10 cellular contexts compared by ENCODE assay signal in genomic region chr16:5117300-5118087, GRCh38. TPM values are rescaled to one million over a fixed set of nuclear protein-coding genes. Genes with fewer than 3 reads are reported as not detected.
A peak's percentile ranks its signal among the peaks of the same experiment; 100 is the strongest.
DNase-seq lines count a peak whose midpoint lies in the region; ATAC-seq and TF ChIP-seq lines count a peak whose summit lies in the region.
"Not testable (repeated sequence)": the region's sequence is repeated elsewhere in the genome, so short reads cannot be mapped to it uniquely, and the experiment has no call there.
"Had no signal": no experiment of that assay in that cellular context is flagged by ENCODE, and none has a peak within 500 bp of the region (broad histone marks: within the 10 kb centered on the region; RNA-seq: fewer than 3 reads in every experiment).

No MANE protein-coding gene starts in this region.

- H3K27ac ChIP-seq in CD8-positive, alpha-beta T cell (ENCODE audit: low read depth, low read length); lung (ENCODE audit: low read depth in 1 of 2, low read length in 1 of 2): not testable (repeated sequence)

- POLR2A ChIA-PET in CD8-positive, alpha-beta T cell (lab: Charles Lee): not testable (repeated sequence)

- not testable (repeated sequence) for H3K4me3 Mint-ChIP-seq in CD8-positive, alpha-beta T cell
- H3K4me3 Mint-ChIP-seq in activated T-helper 17 cell treated with anti-CD3 and anti-CD28 coated beads, Interleukin-2, amount 50 U/mL, for 72 hours: peak overlapping the region; percentile 41
- peak overlapping the region in 1 of 2 donors; percentile 40 for H3K4me3 Mint-ChIP-seq in effector memory CD8-positive, alpha-beta T cell
- H3K4me3 Mint-ChIP-seq in stimulated activated effector memory CD8-positive, alpha-beta T cell treated with anti-CD3 and anti-CD28 coated beads, Interleukin-12 subunit alpha, Interleukin-12 subunit beta, amount 100 ng/mL, for 72 hours: peak overlapping the region; percentile 15

- 14 to 17% methylated on average over 20 of the region's 20 CpGs for WGBS in lung, 2 donors

- H3K4me3 ChIP-seq in CD8-positive, alpha-beta T cell (ENCODE audit: low read depth, low read length); Jurkat, Clone E6-1 (ENCODE audit: low read length); lung: not testable (repeated sequence)

- H3K36me3 Mint-ChIP-seq in CD8-positive, alpha-beta T cell; activated T-helper 17 cell treated with anti-CD3 and anti-CD28 coated beads, Interleukin-2, amount 50 U/mL, for 72 hours (ENCODE audit: low read depth); effector memory CD8-positive, alpha-beta T cell (ENCODE audit: insufficient read depth); stimulated activated effector memory CD8-positive, alpha-beta T cell treated with anti-CD3 and anti-CD28 coated beads, Interleukin-12 subunit alpha, Interleukin-12 subunit beta, amount 100 ng/mL, for 72 hours: not testable (repeated sequence)

- intact Hi-C loops in CD8-positive, alpha-beta T cell (cut with DNase I, micrococcal nuclease): loop anchor here in 1 of 2 experiments (1.0 kb wide), 1 partner anchor 19 kb away; no protein-coding TSS in a partner anchor

- not testable (repeated sequence) for H3K4me1 ChIP-seq in CD8-positive, alpha-beta T cell (ENCODE audit: insufficient read depth, low read length); lung (ENCODE audit: control insufficient read depth in 2 of 2, insufficient read depth in 2 of 2, low read length in 2 of 2)

- TF ChIP-seq CTCF in CD8-positive, alpha-beta T cell (IDR thresholded peaks at IDR 0.05); lung (IDR thresholded peaks at IDR 0.05; ENCODE audit: control extremely low read depth, extremely low read depth): not testable (repeated sequence)

- peak overlapping the region; percentile 46 for H3K27ac Mint-ChIP-seq in CD8-positive, alpha-beta T cell
- H3K27ac Mint-ChIP-seq in activated T-helper 17 cell treated with anti-CD3 and anti-CD28 coated beads, Interleukin-2, amount 50 U/mL, for 72 hours: peak overlapping the region; percentile 75
- H3K27ac Mint-ChIP-seq in effector memory CD8-positive, alpha-beta T cell: peak overlapping the region in 1 of 2 donors; percentile 4
- H3K27ac Mint-ChIP-seq in stimulated activated effector memory CD8-positive, alpha-beta T cell treated with anti-CD3 and anti-CD28 coated beads, Interleukin-12 subunit alpha, Interleukin-12 subunit beta, amount 100 ng/mL, for 72 hours: not testable (repeated sequence)

- not testable (repeated sequence) for H3K9me3 Mint-ChIP-seq in CD8-positive, alpha-beta T cell; activated T-helper 17 cell treated with anti-CD3 and anti-CD28 coated beads, Interleukin-2, amount 50 U/mL, for 72 hours; effector memory CD8-positive, alpha-beta T cell; stimulated activated effector memory CD8-positive, alpha-beta T cell treated with anti-CD3 and anti-CD28 coated beads, Interleukin-12 subunit alpha, Interleukin-12 subunit beta, amount 100 ng/mL, for 72 hours

- H3K9me3 ChIP-seq in CD8-positive, alpha-beta T cell (ENCODE audit: low read length); lung (ENCODE audit: control insufficient read depth in 2 of 2, insufficient read depth in 1 of 2, low read length in 1 of 2): not testable (repeated sequence)

- H3K36me3 ChIP-seq in CD8-positive, alpha-beta T cell (ENCODE audit: insufficient read depth, low read length); lung (ENCODE audit: control insufficient read depth in 2 of 2, insufficient read depth in 2 of 2, low read length in 2 of 2): not testable (repeated sequence)

- H3K4me1 Mint-ChIP-seq in CD8-positive, alpha-beta T cell (ENCODE audit: low read depth): peaks cover 18% of the 10 kb centered on the region
- H3K4me1 Mint-ChIP-seq in activated T-helper 17 cell treated with anti-CD3 and anti-CD28 coated beads, Interleukin-2, amount 50 U/mL, for 72 hours: not testable (repeated sequence)
- peaks cover 12% of the 10 kb centered on the region in 2 donors for H3K4me1 Mint-ChIP-seq in effector memory CD8-positive, alpha-beta T cell (ENCODE audit: low read depth in 2 of 2)
- peaks cover 14% of the 10 kb centered on the region for H3K4me1 Mint-ChIP-seq in stimulated activated effector memory CD8-positive, alpha-beta T cell treated with anti-CD3 and anti-CD28 coated beads, Interleukin-12 subunit alpha, Interleukin-12 subunit beta, amount 100 ng/mL, for 72 hours

- peak; percentile 39 to 86 (median 71) for DNase-seq in CD8-positive, alpha-beta T cell
- DNase-seq in Jurkat, Clone E6-1 (ENCODE audit: low read depth, low spot score): peak; percentile 82
- DNase-seq in NCI-H2171 treated with DMSO at 0.1 percent for 48 hours (lab: John Stamatoyannopoulos, UW): peak; percentile 95
- DNase-seq in T-helper 1 cell: peak in 3 of 5 donors; percentile 25 to 39 (median 29)
- DNase-seq in effector memory CD8-positive, alpha-beta T cell: peak; percentile 41 to 55 (median 44)
- peak; percentile 57 for DNase-seq in lung (ENCODE audit: low spot score)
- DNase-seq in stimulated activated effector memory CD8-positive, alpha-beta T cell treated with anti-CD3 and anti-CD28 coated beads, Interleukin-12 subunit alpha, Interleukin-12 subunit beta, amount 100 ng/mL, for 72 hours (ENCODE audit: low spot score in 2 of 2): not testable (repeated sequence)

- not testable (repeated sequence) for H3K27me3 ChIP-seq in CD8-positive, alpha-beta T cell (ENCODE audit: insufficient read depth, low read length); lung (ENCODE audit: control insufficient read depth, insufficient read depth)

- H3K27me3 Mint-ChIP-seq in CD8-positive, alpha-beta T cell (ENCODE audit: low read depth): peaks cover 30% of the 10 kb centered on the region
- H3K27me3 Mint-ChIP-seq in activated T-helper 17 cell treated with anti-CD3 and anti-CD28 coated beads, Interleukin-2, amount 50 U/mL, for 72 hours: peaks cover 11% of the 10 kb centered on the region
- peaks cover 58 to 81% of the 10 kb centered on the region in 2 donors for H3K27me3 Mint-ChIP-seq in effector memory CD8-positive, alpha-beta T cell

- CTCF ChIA-PET in CD8-positive, alpha-beta T cell (lab: Charles Lee): not testable (repeated sequence)

- ATAC-seq in CD8-positive, alpha-beta T cell: peak; percentile 69
- not testable (repeated sequence) for ATAC-seq in activated T-helper 17 cell treated with anti-CD3 and anti-CD28 coated beads, Interleukin-2, amount 50 U/mL, for 72 hours (replicated peaks); lung (ENCODE audit: insufficient read depth, low FRiP score); stimulated activated effector memory CD8-positive, alpha-beta T cell treated with anti-CD3 and anti-CD28 coated beads, Interleukin-12 subunit alpha, Interleukin-12 subunit beta, amount 100 ng/mL, for 72 hours
- ATAC-seq in effector memory CD8-positive, alpha-beta T cell (replicated peaks): peak; percentile 51

RNA-seq across cellular contexts. Expression of gene EEF2KMT, which starts 19.9 kb away (rescaled TPM):
- total RNA-seq in CD8-positive, alpha-beta T cell: 1 to 10 TPM; 2.4 TPM
- 32.1 TPM for polyA plus RNA-seq in Jurkat, Clone E6-1 (2012; ENCODE audit: insufficient read depth, insufficient read length)
- total RNA-seq in activated T-helper 17 cell treated with anti-CD3 and anti-CD28 coated beads, Interleukin-2, amount 50 U/mL, for 72 hours: 10 to 100 TPM in 1 of 2 donors, 1 to 10 TPM in 1; 7.3 to 11.7 TPM
- 10 to 100 TPM in 1 of 2 donors, 1 to 10 TPM in 1; 3.4 to 13.8 TPM for total RNA-seq in lung
- polyA plus RNA-seq in lung: 10 to 100 TPM in 1 of 2 donors, 1 to 10 TPM in 1; 6.6 to 14.2 TPM

RNA-seq across cellular contexts. Expression of gene ALG1, which starts 45.9 kb away (rescaled TPM):
- 10 to 100 TPM in 1 of 2 experiments, 1 to 10 TPM in 1; 7.9 to 10.9 TPM for total RNA-seq in CD8-positive, alpha-beta T cell
- polyA plus RNA-seq in Jurkat, Clone E6-1 (2012; ENCODE audit: insufficient read depth, insufficient read length): 23.5 TPM
- 10 to 100 TPM; 15.1 to 38.1 TPM for total RNA-seq in activated T-helper 17 cell treated with anti-CD3 and anti-CD28 coated beads, Interleukin-2, amount 50 U/mL, for 72 hours
- total RNA-seq in lung: 10 to 100 TPM; 19.6 to 31.7 TPM
- 10 to 100 TPM; 21.2 to 27.3 TPM for polyA plus RNA-seq in lung

RNA-seq across cellular contexts. Expression of gene C16orf89, which starts 51.7 kb away (rescaled TPM):
- total RNA-seq in CD8-positive, alpha-beta T cell: not detected
- not detected for polyA plus RNA-seq in Jurkat, Clone E6-1 (2012; ENCODE audit: insufficient read depth, insufficient read length)
- total RNA-seq in activated T-helper 17 cell treated with anti-CD3 and anti-CD28 coated beads, Interleukin-2, amount 50 U/mL, for 72 hours: not detected
- total RNA-seq in lung: 100 to 1,000 TPM in 1 of 2 donors, 10 to 100 TPM in 1; 93.1 to 101 TPM
- polyA plus RNA-seq in lung: 100 to 1,000 TPM in 1 of 2 donors, 10 to 100 TPM in 1; 39.2 to 356 TPM
- total RNA-seq: dermis microvascular lymphatic vessel endothelial cell; natural killer cell treated with Interleukin-12 subunit alpha and Interleukin-12 subunit beta and Interleukin-15 and Interleukin-18, amount 100 ng/mL, for 72 hours had no signal

Comparison
In these comparisons a context has a peak if more than half of its experiments do, and no peak if none do; other contexts are left out.
1. RNA of gene C16orf89, which starts 51.7 kb away (total RNA-seq): 93.1 to 101 TPM in lung; not detected in CD8-positive, alpha-beta T cell and not detected in activated T-helper 17 cell treated with anti-CD3 and anti-CD28 coated beads, Interleukin-2, amount 50 U/mL, for 72 hours; every median in the first group is over 10 times any median in the second.